In genomic region chr6:43870660-43871061, GRCh38 we compare ENCODE assay signal across 16 cellular contexts.
DNase-seq lines count a peak whose midpoint lies in the region; ATAC-seq and TF ChIP-seq lines count a peak whose summit lies in the region.
"Had no signal": no experiment of that assay in that cellular context is flagged by ENCODE, and none has a peak within 500 bp of the region (broad histone marks: within the 10 kb centered on the region; RNA-seq: fewer than 3 reads in every experiment).

No MANE protein-coding gene starts in this region.

- H2BK120ac ChIP-seq in mesendoderm (ENCODE audit: low read depth, low read length), result no peak overlapping the region

- peaks cover 48% of the 10 kb centered on the region for H3K27me3 ChIP-seq in adipocyte (replicated peaks; ENCODE audit: control insufficient read depth, insufficient read depth, low read length)
- no peaks in the 10 kb centered on the region for H3K27me3 ChIP-seq in mesendoderm (ENCODE audit: insufficient read depth, low read length, poor library complexity)

- H3K9ac ChIP-seq in adipocyte (ENCODE audit: low read length) (no peak overlapping the region), mesendoderm (ENCODE audit: low read length) (no peak overlapping the region)
- H3K9ac ChIP-seq: KMS-11 had no signal

- H3K23ac ChIP-seq in mesendoderm (ENCODE audit: low read length), result no peak overlapping the region

- no peak overlapping the region for H4K5ac ChIP-seq in mesendoderm (ENCODE audit: low read length)

- no CpG with 5 or more reads among the region's 3 CpGs for WGBS in mesendoderm (ENCODE audit: extremely low coverage, insufficient coverage, low lambda C conversion rate)

- no peak overlapping the region for H3K4me3 ChIP-seq in adipocyte (ENCODE audit: low read length)
- H3K4me3 ChIP-seq in fibroblast of the aortic adventitia (ENCODE audit: low read depth, low read length), result no peak overlapping the region
- no peak overlapping the region for H3K4me3 ChIP-seq in mesendoderm (ENCODE audit: low read length)
- H3K4me3 ChIP-seq: SJCRH30 had no signal

- H3K9me3 ChIP-seq in adipocyte (ENCODE audit: control insufficient read depth, low read length), result no peaks in the 10 kb centered on the region
- H3K9me3 ChIP-seq: SJCRH30 had no signal

- DNase-seq in HCEC 1CT (peak; percentile 30), adipocyte (ENCODE audit: low read depth) (peak; percentile 51), fibroblast of the aortic adventitia (ENCODE audit: low read depth) (peak; percentile 42), putamen (ENCODE audit: low spot score) (peak; percentile 69), AG20443 (ENCODE audit: low spot score) (no peak), mesendoderm (no peak)
- no peak for DNase-seq in activated effector memory CD4-positive, alpha-beta T cell treated with anti-CD3 and anti-CD28 coated beads, Interleukin-2, amount 50 U/mL, for 16 hours
- DNase-seq: CD4-positive, alpha-beta memory T cell; DND-41; GDM1; MM.1S; NCI-H1930; SJCRH30 had no signal

- H2BK5ac ChIP-seq in mesendoderm (ENCODE audit: low read length), result no peak overlapping the region

- no peaks in the 10 kb centered on the region for H3K79me2 ChIP-seq in mesendoderm (ENCODE audit: control insufficient read depth, insufficient read depth, low read length)

- no peak overlapping the region for H4K8ac ChIP-seq in mesendoderm (ENCODE audit: low read depth, low read length)

- ATAC-seq in HG03108 (IDR thresholded peaks at IDR 0.05; ENCODE audit: unreplicated experiment), result no peak

- no peak overlapping the region for H2BK15ac ChIP-seq in mesendoderm (replicated peaks; ENCODE audit: low read depth)

- no peak overlapping the region for H2AK5ac ChIP-seq in mesendoderm (ENCODE audit: low read length)

- H3K56ac ChIP-seq in mesendoderm (ENCODE audit: low read length), result no peak overlapping the region

- H3K4me1 ChIP-seq in adipocyte (ENCODE audit: control insufficient read depth, insufficient read depth, low read length) (no peaks in the 10 kb centered on the region), mesendoderm (ENCODE audit: control insufficient read depth, low read depth, low read length) (peaks cover 2% of the 10 kb centered on the region)

- H3K79me1 ChIP-seq in mesendoderm (ENCODE audit: low read length), result no peaks in the 10 kb centered on the region

- H3K4me2 ChIP-seq in mesendoderm (ENCODE audit: low read length), result no peak overlapping the region
- H3K4me2 ChIP-seq: KMS-11 had no signal

- no peak overlapping the region for H3K4ac ChIP-seq in mesendoderm (ENCODE audit: low read depth, low read length)

- H3K36me3 ChIP-seq in adipocyte (ENCODE audit: control insufficient read depth, insufficient read depth, low read length, severe bottlenecking), result no peaks in the 10 kb centered on the region
- H3K36me3 ChIP-seq in mesendoderm (ENCODE audit: control insufficient read depth, insufficient read depth, low read length), result no peaks in the 10 kb centered on the region
- H3K36me3 ChIP-seq: SJCRH30 had no signal

- H3K27ac ChIP-seq in mesendoderm (ENCODE audit: low read depth, low read length), result no peak overlapping the region
- H3K27ac ChIP-seq: KMS-11, RWPE1, SJCRH30 had no signal

- H3K18ac ChIP-seq in mesendoderm (ENCODE audit: low read length), result no peak overlapping the region

- no peak for TF ChIP-seq CTCF in fibroblast of the aortic adventitia (IDR thresholded peaks at IDR 0.05; ENCODE audit: insufficient read depth, low read length)

Comparison
In these comparisons a context has a peak if more than half of its experiments do, and no peak if none do; other contexts are left out.
1. DNase-seq: peak in HCEC 1CT (single experiment), adipocyte (single experiment), fibroblast of the aortic adventitia (single experiment) and putamen (single experiment); none in activated effector memory CD4-positive, alpha-beta T cell treated with anti-CD3 and anti-CD28 coated beads, Interleukin-2, amount 50 U/mL, for 16 hours (single experiment), AG20443 (single experiment) and mesendoderm (single experiment).